ENCODE assay signal across 20 cellular contexts in the genomic region with DNA sequence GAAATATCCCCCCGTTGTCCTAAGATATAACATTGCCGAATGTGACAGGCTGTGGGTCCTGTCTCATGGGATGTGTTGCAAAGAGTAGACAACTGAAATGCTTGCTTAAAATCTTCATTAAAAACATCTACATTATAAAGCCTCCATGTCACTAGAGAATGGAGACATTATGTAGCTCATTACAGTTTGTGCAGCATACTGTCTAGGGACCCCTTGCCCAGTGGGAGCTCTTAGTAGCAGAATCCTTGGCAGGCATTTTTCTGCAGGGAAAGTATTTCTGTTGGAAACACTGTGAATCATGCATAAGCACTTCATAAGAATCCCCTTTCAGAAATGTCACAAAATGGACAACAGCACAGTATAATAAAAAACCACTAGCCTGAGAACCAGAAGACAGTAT.
DNase-seq lines count a peak whose midpoint lies in the region; ATAC-seq, FAIRE-seq and TF ChIP-seq lines count a peak whose summit lies in the region.
"Had no signal": no experiment of that assay in that cellular context is flagged by ENCODE, and none has a peak within 500 bp of the region (broad histone marks: within the 10 kb centered on the region; RNA-seq: fewer than 3 reads in every experiment).

No MANE protein-coding gene starts in this region.

- H3K27me3 Mint-ChIP-seq in chondrocyte (ENCODE audit: low read depth), result no peaks in the 10 kb centered on the region
- H3K27me3 Mint-ChIP-seq in naive thymus-derived CD8-positive, alpha-beta T cell, result no peaks in the 10 kb centered on the region

- TF ChIP-seq CTCF in chondrocyte (IDR thresholded peaks at IDR 0.05) (no peak), neural cell (IDR thresholded peaks at IDR 0.05; ENCODE audit: poor library complexity, severe bottlenecking) (no peak)

- H3K9me3 Mint-ChIP-seq in chondrocyte (ENCODE audit: low read depth), result peaks cover 6% of the 10 kb centered on the region
- peaks cover 0 to 14% (median 3%) of the 10 kb centered on the region in 9 donors for H3K9me3 Mint-ChIP-seq in naive thymus-derived CD8-positive, alpha-beta T cell

- DNase-seq in adipocyte (ENCODE audit: low read depth) (peak; percentile 3), chondrocyte (ENCODE audit: low spot score) (no peak), GM12891 (ENCODE audit: insufficient read length, low spot score) (no peak)
- no peak for DNase-seq in naive thymus-derived CD8-positive, alpha-beta T cell
- no peak for DNase-seq in activated CD4-positive, alpha-beta T cell treated with anti-CD3 and anti-CD28 coated beads for 1 hour
- DNase-seq: CD8-positive, alpha-beta T cell; COR-L47; DMS153; DMS79 treated with DMSO at 0.1 percent for 48 hours; EL; GDM1; HCEC 1CT; HFFc6 had no signal

- H3K27me3 ChIP-seq in adipocyte (replicated peaks; ENCODE audit: control insufficient read depth, insufficient read depth, low read length), result no peaks in the 10 kb centered on the region
- no peaks in the 10 kb centered on the region for H3K27me3 ChIP-seq in neural cell (ENCODE audit: insufficient read depth, low read depth, low read length)

- H4K20me1 ChIP-seq in neural cell (ENCODE audit: insufficient read depth), result no peaks in the 10 kb centered on the region

- peak overlapping the region; percentile 7 for H3K4me3 ChIP-seq in adipocyte (ENCODE audit: low read length)
- H3K4me3 ChIP-seq in neural cell (ENCODE audit: low read length), result peak overlapping the region; percentile 34
- H3K4me3 ChIP-seq: A549 had no signal

- H3K27ac Mint-ChIP-seq in chondrocyte (ENCODE audit: unreplicated experiment), result peak overlapping the region; percentile 29
- H3K27ac Mint-ChIP-seq in naive thymus-derived CD8-positive, alpha-beta T cell, result no peak overlapping the region
- H3K27ac Mint-ChIP-seq: CD14-positive monocyte; CD8-positive, alpha-beta T cell; HFFc6 had no signal

- POLR2A ChIA-PET in naive thymus-derived CD8-positive, alpha-beta T cell (lab: Charles Lee), result no interaction called here

- no peak for FAIRE-seq in GM12891 (lab: Jason Lieb, UNC)
- FAIRE-seq: A549, D721Med, GM19239, HTR-8/SVneo had no signal

- H3F3A ChIP-seq in neural cell (ENCODE audit: insufficient read depth, low read length, poor library complexity, severe bottlenecking), result peaks cover 4% of the 10 kb centered on the region

- no peak for TF ChIP-seq RAD21 in neural cell (conservative IDR thresholded peaks at IDR 0.05)

- no peaks in the 10 kb centered on the region for H3K9me2 ChIP-seq in neural cell (ENCODE audit: insufficient read depth, low read length)

- TF ChIP-seq EP300 in neural cell (conservative IDR thresholded peaks at IDR 0.05; ENCODE audit: poor library complexity, severe bottlenecking), result peak; percentile 69

- peaks cover 6% of the 10 kb centered on the region for H3K4me1 ChIP-seq in adipocyte (ENCODE audit: control insufficient read depth, insufficient read depth, low read length)
- H3K4me1 ChIP-seq: A549 had no signal

- no peaks in the 10 kb centered on the region for H3K79me2 ChIP-seq in neural cell (replicated peaks; ENCODE audit: insufficient read depth, low read length)

- ATAC-seq in naive thymus-derived CD8-positive, alpha-beta T cell, result no peak
- ATAC-seq in SK-N-SH treated with all-trans-retinoic acid at 6 μM for 48 hours, result no peak
- ATAC-seq: A549; CD8-positive, alpha-beta T cell had no signal

- peak overlapping the region; percentile 18 for H3K4me2 ChIP-seq in neural cell (ENCODE audit: low read length)
- H3K4me2 ChIP-seq: A549 had no signal

- no peak for TF ChIP-seq POLR2A in GM12891 (IDR thresholded peaks at IDR 0.05; ENCODE audit: low read depth, low read length)

- H3K9me3 ChIP-seq in adipocyte (ENCODE audit: control insufficient read depth, low read length) (no peaks in the 10 kb centered on the region), neural cell (ENCODE audit: low read length) (no peaks in the 10 kb centered on the region)
- H3K9me3 ChIP-seq: A549 had no signal

- H3K36me3 Mint-ChIP-seq in chondrocyte (ENCODE audit: low read depth), result no peaks in the 10 kb centered on the region
- H3K36me3 Mint-ChIP-seq in naive thymus-derived CD8-positive, alpha-beta T cell, result no peaks in the 10 kb centered on the region
- H3K36me3 Mint-ChIP-seq: CD14-positive monocyte; CD8-positive, alpha-beta T cell had no signal

- peak overlapping the region; percentile 75 for H3K27ac ChIP-seq in neural cell (ENCODE audit: low read length)
- H3K27ac ChIP-seq: A549 had no signal

- H3K36me3 ChIP-seq in adipocyte (ENCODE audit: control insufficient read depth, insufficient read depth, low read length, severe bottlenecking) (no peaks in the 10 kb centered on the region), neural cell (ENCODE audit: insufficient read depth, low read length) (no peaks in the 10 kb centered on the region)

- H2AFZ ChIP-seq in neural cell (ENCODE audit: low read depth, low read length), result no peak overlapping the region

- H3K9ac ChIP-seq in adipocyte (ENCODE audit: low read length) (no peak overlapping the region), neural cell (ENCODE audit: low read length) (peak overlapping the region; percentile 19)

- H3K4me3 Mint-ChIP-seq in chondrocyte (ENCODE audit: unreplicated experiment), result no peak overlapping the region
- H3K4me3 Mint-ChIP-seq in naive thymus-derived CD8-positive, alpha-beta T cell, result no peak overlapping the region
- H3K4me3 Mint-ChIP-seq: CD14-positive monocyte; CD8-positive, alpha-beta T cell; HFFc6 had no signal

- peaks cover 9% of the 10 kb centered on the region for H3K4me1 Mint-ChIP-seq in chondrocyte (ENCODE audit: low read depth)
- no peaks in the 10 kb centered on the region for H3K4me1 Mint-ChIP-seq in naive thymus-derived CD8-positive, alpha-beta T cell
- H3K4me1 Mint-ChIP-seq: CD14-positive monocyte had no signal

TF ChIP-seq in neural cell, 6 proteins besides CTCF, POLR2A, EP300 and RAD21 (continues in another document):
- TF ChIP-seq EZH2 (IDR thresholded peaks at IDR 0.05; ENCODE audit: borderline replicate concordance, insufficient read depth, low read length, poor library complexity, severe bottlenecking), result no peak

TF ChIP-seq in SK-N-SH treated with all-trans-retinoic acid at 6 μM for 48 hours, 23 proteins besides CTCF, POLR2A, EP300 and RAD21 (continues in another document):
- TF ChIP-seq, protein P1, sequence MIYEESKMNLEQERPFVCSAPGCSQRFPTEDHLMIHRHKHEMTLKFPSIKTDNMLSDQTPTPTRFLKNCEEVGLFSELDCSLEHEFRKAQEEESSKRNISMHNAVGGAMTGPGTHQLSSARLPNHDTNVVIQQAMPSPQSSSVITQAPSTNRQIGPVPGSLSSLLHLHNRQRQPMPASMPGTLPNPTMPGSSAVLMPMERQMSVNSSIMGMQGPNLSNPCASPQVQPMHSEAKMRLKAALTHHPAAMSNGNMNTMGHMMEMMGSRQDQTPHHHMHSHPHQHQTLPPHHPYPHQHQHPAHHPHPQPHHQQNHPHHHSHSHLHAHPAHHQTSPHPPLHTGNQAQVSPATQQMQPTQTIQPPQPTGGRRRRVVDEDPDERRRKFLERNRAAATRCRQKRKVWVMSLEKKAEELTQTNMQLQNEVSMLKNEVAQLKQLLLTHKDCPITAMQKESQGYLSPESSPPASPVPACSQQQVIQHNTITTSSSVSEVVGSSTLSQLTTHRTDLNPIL (CRISPR knock-in tag; IDR thresholded peaks at IDR 0.05; ENCODE audit: low read depth), result no peak
- TF ChIP-seq ISL1 (CRISPR knock-in tag; IDR thresholded peaks at IDR 0.05) (no peak), GLIS3 (CRISPR knock-in tag; IDR thresholded peaks at IDR 0.05) (no peak), PPARA (CRISPR knock-in tag; IDR thresholded peaks at IDR 0.05; ENCODE audit: borderline replicate concordance) (no peak), ZC3H10 (CRISPR knock-in tag; IDR thresholded peaks at IDR 0.05) (no peak), ARNTL (CRISPR knock-in tag; IDR thresholded peaks at IDR 0.05; ENCODE audit: borderline replicate concordance, low read depth) (no peak)

TF ChIP-seq in GM12891, 5 proteins besides CTCF, POLR2A, EP300 and RAD21:
- TF ChIP-seq POLR2AphosphoS5 (IDR thresholded peaks at IDR 0.05; ENCODE audit: low read depth, low read length) (no peak), PAX5 (IDR thresholded peaks at IDR 0.05; ENCODE audit: insufficient read depth, low read length, severe bottlenecking) (no peak), TAF1 (IDR thresholded peaks at IDR 0.05; ENCODE audit: low read depth, low read length) (no peak), SPI1 (IDR thresholded peaks at IDR 0.05; ENCODE audit: low read depth, low read length) (no peak), POU2F2 (IDR thresholded peaks at IDR 0.05; ENCODE audit: low read depth, low read length) (no peak)
